In genomic region chr6:133854167-133854632, GRCh38 we compare ENCODE assay signal across 13 cellular contexts. TPM values are rescaled to one million over a fixed set of nuclear protein-coding genes. Genes with fewer than 3 reads are reported as not detected.
DNase-seq lines count a peak whose midpoint lies in the region; ATAC-seq, FAIRE-seq and TF ChIP-seq lines count a peak whose summit lies in the region.
"Had no signal": no experiment of that assay in that cellular context is flagged by ENCODE, and none has a peak within 500 bp of the region (broad histone marks: within the 10 kb centered on the region; RNA-seq: fewer than 3 reads in every experiment).

No MANE protein-coding gene starts in this region.

- no peak overlapping the region for H3K9ac ChIP-seq in iPS-20b (ENCODE audit: low read depth, low read length)

- H3K36me3 ChIP-seq in RWPE2 (ENCODE audit: low read depth) (no peaks in the 10 kb centered on the region), iPS-20b (ENCODE audit: insufficient read depth, low read depth, low read length) (no peaks in the 10 kb centered on the region), spleen (no peaks in the 10 kb centered on the region)
- H3K36me3 ChIP-seq: left lung, tibial nerve had no signal

- no peak overlapping the region for H3K27ac ChIP-seq in RWPE2 (ENCODE audit: poor library complexity, severe bottlenecking)
- H3K27ac ChIP-seq in iPS-20b (ENCODE audit: low read length) = no peak overlapping the region
- H3K27ac ChIP-seq in spleen = peak overlapping the region in 6 of 8 donors; percentile 22 to 66 (median 42)
- H3K27ac ChIP-seq: left lung, tibial nerve had no signal

- H3K4me3 Mint-ChIP-seq in activated T-cell treated with anti-CD3 and anti-CD28 coated beads, Interleukin-2, amount 50 U/mL, for 72 hours = peak overlapping the region; percentile 31 to 67
- no peak overlapping the region for H3K4me3 Mint-ChIP-seq in activated T-cell treated with anti-CD3 and anti-CD28 coated beads, Interleukin-2, amount 50 U/mL, for 24 hours
- no peak overlapping the region for H3K4me3 Mint-ChIP-seq in activated CD4-positive, alpha-beta memory T cell treated with anti-CD3 and anti-CD28 coated beads, Interleukin-2, amount 10 ng/mL, durations not matched to agents 7 days and 5 days
- H3K4me3 Mint-ChIP-seq: IgD-negative memory B cell had no signal

- H3K27me3 ChIP-seq in RWPE2 (ENCODE audit: insufficient read depth, poor library complexity, severe bottlenecking) (peaks cover 60% of the 10 kb centered on the region), iPS-20b (ENCODE audit: insufficient read depth, low read length) (peaks cover 57% of the 10 kb centered on the region), spleen (replicated peaks in 1 of 7) (peaks cover 0 to 76% (median 34%) of the 10 kb centered on the region in 7 donors)

- intact Hi-C loops in spleen (cut with DNase I; ENCODE audit: low total_unique reads) = no loop called here

- WGBS in spleen, 5 donors = 18 to 29% (median 25%) methylated on average over 17 of the region's 17 CpGs

- H3K27ac Mint-ChIP-seq in activated T-cell treated with anti-CD3 and anti-CD28 coated beads, Interleukin-2, amount 50 U/mL, for 72 hours = no peak overlapping the region
- H3K27ac Mint-ChIP-seq in activated T-cell treated with anti-CD3 and anti-CD28 coated beads, Interleukin-2, amount 50 U/mL, for 24 hours = no peak overlapping the region
- no peak overlapping the region for H3K27ac Mint-ChIP-seq in activated CD4-positive, alpha-beta memory T cell treated with anti-CD3 and anti-CD28 coated beads, Interleukin-2, amount 10 ng/mL, durations not matched to agents 7 days and 5 days
- H3K27ac Mint-ChIP-seq: IgD-negative memory B cell had no signal

- TF ChIP-seq CTCF in RWPE2 (IDR thresholded peaks at IDR 0.05; ENCODE audit: poor library complexity, severe bottlenecking) (no peak), spleen (IDR thresholded peaks at IDR 0.05 in 8 of 11, conservative IDR thresholded peaks at IDR 0.05 in 3 of 11) (no peak)

- POLR2A ChIA-PET in activated CD4-positive, alpha-beta memory T cell treated with anti-CD3 and anti-CD28 coated beads, Interleukin-2, amount 10 ng/mL, durations not matched to agents 7 days and 5 days (lab: Charles Lee) = no interaction called here

- H3K4me3 ChIP-seq in RWPE2 (ENCODE audit: severe bottlenecking) = peak overlapping the region; percentile 7
- H3K4me3 ChIP-seq in iPS-20b (ENCODE audit: low read length) = peak overlapping the region; percentile 73
- peak overlapping the region in 2 of 8 donors; percentile 15 to 45 for H3K4me3 ChIP-seq in spleen
- H3K4me3 ChIP-seq: left lung, tibial nerve had no signal

- TF ChIP-seq POLR2A in spleen (IDR thresholded peaks at IDR 0.05) (no peak), GM12891 (IDR thresholded peaks at IDR 0.05; ENCODE audit: low read depth, low read length) (no peak)

- no peak for FAIRE-seq in GM12891 (lab: Jason Lieb, UNC)

- peaks cover 55% of the 10 kb centered on the region for H3K27me3 Mint-ChIP-seq in activated T-cell treated with anti-CD3 and anti-CD28 coated beads, Interleukin-2, amount 50 U/mL, for 72 hours (ENCODE audit: low read depth)
- peaks cover 72% of the 10 kb centered on the region for H3K27me3 Mint-ChIP-seq in activated T-cell treated with anti-CD3 and anti-CD28 coated beads, Interleukin-2, amount 50 U/mL, for 24 hours
- H3K27me3 Mint-ChIP-seq in activated CD4-positive, alpha-beta memory T cell treated with anti-CD3 and anti-CD28 coated beads, Interleukin-2, amount 10 ng/mL, durations not matched to agents 7 days and 5 days = peaks cover 55% of the 10 kb centered on the region

- H3K9me3 ChIP-seq in RWPE2 (ENCODE audit: severe bottlenecking) = no peaks in the 10 kb centered on the region
- H3K9me3 ChIP-seq in iPS-20b (ENCODE audit: insufficient read depth, low read depth, low read length) = no peaks in the 10 kb centered on the region
- H3K9me3 ChIP-seq in spleen = peaks cover 0 to 9% (median 0%) of the 10 kb centered on the region in 8 donors

- H3K36me3 Mint-ChIP-seq in activated T-cell treated with anti-CD3 and anti-CD28 coated beads, Interleukin-2, amount 50 U/mL, for 72 hours (ENCODE audit: insufficient read depth in 2 of 2) = no peaks in the 10 kb centered on the region
- H3K36me3 Mint-ChIP-seq in activated T-cell treated with anti-CD3 and anti-CD28 coated beads, Interleukin-2, amount 50 U/mL, for 24 hours (ENCODE audit: low read depth) = no peaks in the 10 kb centered on the region
- H3K36me3 Mint-ChIP-seq in activated CD4-positive, alpha-beta memory T cell treated with anti-CD3 and anti-CD28 coated beads, Interleukin-2, amount 10 ng/mL, durations not matched to agents 7 days and 5 days (ENCODE audit: low read depth) = peaks cover 4% of the 10 kb centered on the region
- H3K36me3 Mint-ChIP-seq: IgD-negative memory B cell had no signal

- ATAC-seq in activated T-cell treated with anti-CD3 and anti-CD28 coated beads, Interleukin-2, amount 50 U/mL, for 72 hours (replicated peaks in 1 of 2) = no peak
- ATAC-seq in RWPE2 (ENCODE audit: low read depth) = no peak
- ATAC-seq: left lung had no signal

- peaks cover 8% of the 10 kb centered on the region for H3K4me1 Mint-ChIP-seq in activated T-cell treated with anti-CD3 and anti-CD28 coated beads, Interleukin-2, amount 50 U/mL, for 72 hours (ENCODE audit: low read depth)
- peaks cover 15% of the 10 kb centered on the region for H3K4me1 Mint-ChIP-seq in activated T-cell treated with anti-CD3 and anti-CD28 coated beads, Interleukin-2, amount 50 U/mL, for 24 hours (ENCODE audit: low read depth)
- H3K4me1 Mint-ChIP-seq in activated CD4-positive, alpha-beta memory T cell treated with anti-CD3 and anti-CD28 coated beads, Interleukin-2, amount 10 ng/mL, durations not matched to agents 7 days and 5 days = peaks cover 3% of the 10 kb centered on the region

- peaks cover 0 to 1% of the 10 kb centered on the region in 2 donors for H3K9me3 Mint-ChIP-seq in activated T-cell treated with anti-CD3 and anti-CD28 coated beads, Interleukin-2, amount 50 U/mL, for 72 hours
- peaks cover 2% of the 10 kb centered on the region for H3K9me3 Mint-ChIP-seq in activated T-cell treated with anti-CD3 and anti-CD28 coated beads, Interleukin-2, amount 50 U/mL, for 24 hours
- no peaks in the 10 kb centered on the region for H3K9me3 Mint-ChIP-seq in activated CD4-positive, alpha-beta memory T cell treated with anti-CD3 and anti-CD28 coated beads, Interleukin-2, amount 10 ng/mL, durations not matched to agents 7 days and 5 days

- H3K4me1 ChIP-seq in RWPE2 (ENCODE audit: insufficient read depth, poor library complexity, severe bottlenecking) = no peaks in the 10 kb centered on the region
- H3K4me1 ChIP-seq in iPS-20b (ENCODE audit: insufficient read depth, low read length) = peaks cover 10% of the 10 kb centered on the region; the same call in 1 of the 2 replicates
- H3K4me1 ChIP-seq in spleen = peaks cover 0 to 11% (median 5%) of the 10 kb centered on the region in 6 donors
- H3K4me1 ChIP-seq: left lung had no signal

- CTCF ChIA-PET in activated CD4-positive, alpha-beta memory T cell treated with anti-CD3 and anti-CD28 coated beads, Interleukin-2, amount 10 ng/mL, durations not matched to agents 7 days and 5 days (lab: Charles Lee) = no interaction called here

- no peak for DNase-seq in activated T-cell treated with anti-CD3 and anti-CD28 coated beads, Interleukin-2, amount 50 U/mL, for 72 hours
- DNase-seq in activated T-cell treated with anti-CD3 and anti-CD28 coated beads, Interleukin-2, amount 50 U/mL, for 24 hours = no peak
- DNase-seq in RWPE2 (ENCODE audit: low spot score) (no peak), spleen (no peak), NOMO-1 treated with DMSO at 0.1 percent for 48 hours (lab: John Stamatoyannopoulos, UW; ENCODE audit: unreplicated experiment) (no peak), GM12891 (ENCODE audit: insufficient read length, low spot score) (no peak)
- no peak for DNase-seq in activated CD4-positive, alpha-beta memory T cell treated with anti-CD3 and anti-CD28 coated beads, Interleukin-2, amount 10 ng/mL, durations not matched to agents 7 days and 5 days
- DNase-seq: DMS 273 treated with DMSO at 0.1 percent for 48 hours, NCI-H1436 treated with DMSO at 0.1 percent for 48 hours had no signal

TF ChIP-seq in GM12891, 5 proteins besides CTCF, POLR2A, EP300 and RAD21:
- TF ChIP-seq PAX5 (IDR thresholded peaks at IDR 0.05; ENCODE audit: insufficient read depth, low read length, severe bottlenecking) (no peak), SPI1 (IDR thresholded peaks at IDR 0.05; ENCODE audit: low read depth, low read length) (no peak), TAF1 (IDR thresholded peaks at IDR 0.05; ENCODE audit: low read depth, low read length) (no peak), POU2F2 (IDR thresholded peaks at IDR 0.05; ENCODE audit: low read depth, low read length) (no peak), POLR2AphosphoS5 (IDR thresholded peaks at IDR 0.05; ENCODE audit: low read depth, low read length) (no peak)

RNA-seq across cellular contexts. Expression of gene TCF21, which starts 34.7 kb away (rescaled TPM):
- not detected for total RNA-seq in activated T-cell treated with anti-CD3 and anti-CD28 coated beads, Interleukin-2, amount 50 U/mL, for 72 hours
- total RNA-seq in spleen = 100 to 1,000 TPM in 1 of 7 donors, 10 to 100 TPM in 6; 25.2 to 109 (median 34.5) TPM
- polyA plus RNA-seq in spleen = 1 to 10 TPM; 3.6 to 6.5 (median 4.0) TPM
- total RNA-seq in activated CD4-positive, alpha-beta memory T cell treated with anti-CD3 and anti-CD28 coated beads, Interleukin-2, amount 10 ng/mL, durations not matched to agents 7 days and 5 days = not detected
- polyA plus RNA-seq in GM12891 (2012; ENCODE audit: low read depth, missing spikeins) = not detected
- polyA plus RNA-seq: IgD-negative memory B cell had no signal

Comparison
In these comparisons a context has a peak if more than half of its experiments do, and no peak if none do; other contexts are left out.
1. H3K4me3 Mint-ChIP-seq: peak in activated T-cell treated with anti-CD3 and anti-CD28 coated beads, Interleukin-2, amount 50 U/mL, for 72 hours (2 of 2); none in activated T-cell treated with anti-CD3 and anti-CD28 coated beads, Interleukin-2, amount 50 U/mL, for 24 hours (single experiment) and activated CD4-positive, alpha-beta memory T cell treated with anti-CD3 and anti-CD28 coated beads, Interleukin-2, amount 10 ng/mL, durations not matched to agents 7 days and 5 days (single experiment).
2. H3K27ac ChIP-seq: peak in spleen (6 of 8); none in RWPE2 (single experiment) and iPS-20b (single experiment).
3. RNA of gene TCF21, which starts 34.7 kb away (total RNA-seq): 25.2 to 109 TPM in spleen; not detected in activated T-cell treated with anti-CD3 and anti-CD28 coated beads, Interleukin-2, amount 50 U/mL, for 72 hours and not detected in activated CD4-positive, alpha-beta memory T cell treated with anti-CD3 and anti-CD28 coated beads, Interleukin-2, amount 10 ng/mL, durations not matched to agents 7 days and 5 days; every median in the first group is over 10 times any median in the second.